Comparison of ENCODE assay signal across 28 cellular contexts in genomic region chr11:62919898-62920640, GRCh38. TPM values are rescaled to one million over a fixed set of nuclear protein-coding genes. Genes with fewer than 3 reads are reported as not detected.
A peak's percentile ranks its signal among the peaks of the same experiment; 100 is the strongest.
DNase-seq lines count a peak whose midpoint lies in the region; ATAC-seq and TF ChIP-seq lines count a peak whose summit lies in the region.
"Had no signal": no experiment of that assay in that cellular context is flagged by ENCODE, and none has a peak within 500 bp of the region (broad histone marks: within the 10 kb centered on the region; RNA-seq: fewer than 3 reads in every experiment).

No MANE protein-coding gene starts in this region.

- H3K27me3 ChIP-seq in neural progenitor cell (peaks cover 31% of the 10 kb centered on the region), upper lobe of right lung (peaks cover 43% of the 10 kb centered on the region)

- H3K4me3 ChIP-seq in neural progenitor cell: no peak overlapping the region
- peak overlapping the region; percentile 14 for H3K4me3 ChIP-seq in upper lobe of right lung
- H3K4me3 ChIP-seq: GM12878, GM23248 had no signal

- DNase-seq in OCI-M1 (lab: John Stamatoyannopoulos, UW): peak; percentile 69
- DNase-seq in caudate nucleus (lab: John Stamatoyannopoulos, UW): no peak
- peak; percentile 33 for DNase-seq in neural progenitor cell (ENCODE audit: low spot score)
- no peak for DNase-seq in upper lobe of right lung
- DNase-seq in activated T-cell treated with anti-CD3 and anti-CD28 coated beads, Interleukin-2, amount 50 U/mL, for 4 hours: no peak
- no peak for DNase-seq in HEK293T (ENCODE audit: extremely low spot score)
- DNase-seq: activated CD4-positive, alpha-beta memory T cell treated with anti-CD3 and anti-CD28 coated beads, Interleukin-2, amount 10 ng/mL, durations not matched to agents 7 days and 5 days; activated CD8-positive, alpha-beta memory T cell treated with anti-CD3 and anti-CD28 coated beads, Interleukin-2, amount 50 U/mL, for 48 hours; GM23248; midbrain; naive thymus-derived CD4-positive, alpha-beta T cell; NCI-H1092; NCI-H187 treated with DMSO at 0.1 percent for 48 hours; NCI-H526 treated with DMSO at 0.1 percent for 48 hours; retina; small intestine; stimulated activated CD4-positive, alpha-beta T cell treated with anti-CD3 and anti-CD28 coated beads, Interleukin-2, amount 100 ng/mL, for 24 hours; T1000 had no signal

- no peak overlapping the region for H3K4me2 ChIP-seq in neural progenitor cell

- H3K9me3 ChIP-seq in neural progenitor cell (ENCODE audit: low read depth): no peaks in the 10 kb centered on the region
- no peaks in the 10 kb centered on the region for H3K9me3 ChIP-seq in upper lobe of right lung

- peaks cover 33% of the 10 kb centered on the region for H3K27me3 Mint-ChIP-seq in neural progenitor cell (ENCODE audit: insufficient read depth, low read depth)
- peaks cover 22% of the 10 kb centered on the region for H3K27me3 Mint-ChIP-seq in activated T-cell treated with anti-CD3 and anti-CD28 coated beads, Interleukin-2, amount 50 U/mL, for 4 hours (ENCODE audit: low read depth)

- CTCF ChIA-PET in HEK293T (lab: Yijun Ruan, JAX): interaction anchor here (1.5 kb wide), 1 partner anchor 14 kb away, joined by 5 read pairs; no protein-coding TSS in a partner anchor

- H3F3A ChIP-seq in neural progenitor cell (ENCODE audit: low read depth): peaks cover 14% of the 10 kb centered on the region

- peaks cover under 1% of the 10 kb centered on the region for H4K20me1 ChIP-seq in neural progenitor cell (ENCODE audit: low read depth)

- H3K27ac ChIP-seq in caudate nucleus (ENCODE audit: low read depth, low read length) (peak overlapping the region; percentile 65), neural progenitor cell (no peak overlapping the region), upper lobe of right lung (peak overlapping the region; percentile 17)
- H3K27ac ChIP-seq: GM23248 had no signal

- peaks cover 2% of the 10 kb centered on the region for H3K9me3 Mint-ChIP-seq in neural progenitor cell
- no peaks in the 10 kb centered on the region for H3K9me3 Mint-ChIP-seq in activated T-cell treated with anti-CD3 and anti-CD28 coated beads, Interleukin-2, amount 50 U/mL, for 4 hours
- H3K9me3 Mint-ChIP-seq: activated CD4-positive, alpha-beta memory T cell treated with anti-CD3 and anti-CD28 coated beads, Interleukin-2, amount 10 ng/mL, durations not matched to agents 7 days and 5 days; activated T-helper 2 cell treated with anti-CD3 and anti-CD28 coated beads, Interferon-gamma antibody, Interleukin-2, Interleukin-4, amounts not matched to agents 10 μg/mL and 5 μg/mL and 100 μg/mL, durations not matched to agents 14 hours and 24 hours and 36 hours; central memory CD8-positive, alpha-beta T cell; IgD-negative memory B cell; type B pancreatic cell had no signal

- no peak for TF ChIP-seq CTCF in neural progenitor cell (IDR thresholded peaks at IDR 0.05)
- TF ChIP-seq CTCF in upper lobe of right lung (IDR thresholded peaks at IDR 0.05): no peak

- no peaks in the 10 kb centered on the region for H3K36me3 Mint-ChIP-seq in neural progenitor cell
- H3K36me3 Mint-ChIP-seq in activated T-cell treated with anti-CD3 and anti-CD28 coated beads, Interleukin-2, amount 50 U/mL, for 4 hours (ENCODE audit: insufficient read depth): no peaks in the 10 kb centered on the region
- H3K36me3 Mint-ChIP-seq: activated naive CD8-positive, alpha-beta T cell; IgD-negative memory B cell; naive thymus-derived CD4-positive, alpha-beta T cell; type B pancreatic cell had no signal

- no peak overlapping the region for H2AFZ ChIP-seq in neural progenitor cell (replicated peaks)
- H2AFZ ChIP-seq: GM23248 had no signal

- POLR2A ChIA-PET in HEK293T (lab: Yijun Ruan, JAX): no interaction called here

- H3K36me3 ChIP-seq in neural progenitor cell (no peaks in the 10 kb centered on the region), upper lobe of right lung (no peaks in the 10 kb centered on the region)

- intact Hi-C loops in upper lobe of right lung (cut with DNase I): no loop called here

- no peak overlapping the region for H3K9ac ChIP-seq in neural progenitor cell
- H3K9ac ChIP-seq: GM23248 had no signal

- peaks cover 5% of the 10 kb centered on the region for H3K4me1 ChIP-seq in neural progenitor cell
- peaks cover 16% of the 10 kb centered on the region for H3K4me1 ChIP-seq in upper lobe of right lung

- peaks cover 16% of the 10 kb centered on the region for H3K4me1 Mint-ChIP-seq in neural progenitor cell
- peaks cover 14% of the 10 kb centered on the region for H3K4me1 Mint-ChIP-seq in activated T-cell treated with anti-CD3 and anti-CD28 coated beads, Interleukin-2, amount 50 U/mL, for 4 hours (ENCODE audit: low read depth)

- ATAC-seq in upper lobe of right lung (no peak), HG02610 (IDR thresholded peaks at IDR 0.05; ENCODE audit: unreplicated experiment) (no peak)
- ATAC-seq in activated T-cell treated with anti-CD3 and anti-CD28 coated beads, Interleukin-2, amount 50 U/mL, for 4 hours: no peak
- ATAC-seq: GM12878; naive thymus-derived CD4-positive, alpha-beta T cell; Panc1 had no signal

- no peak overlapping the region for H3K27ac Mint-ChIP-seq in neural progenitor cell
- H3K27ac Mint-ChIP-seq: activated CD4-positive, alpha-beta memory T cell treated with anti-CD3 and anti-CD28 coated beads, Interleukin-2, amount 10 ng/mL, durations not matched to agents 7 days and 5 days; activated naive CD8-positive, alpha-beta T cell; activated T-helper 2 cell treated with anti-CD3 and anti-CD28 coated beads, Interferon-gamma antibody, Interleukin-2, Interleukin-4, amounts not matched to agents 10 μg/mL and 5 μg/mL and 100 μg/mL, durations not matched to agents 14 hours and 24 hours and 36 hours; IgD-negative memory B cell; naive thymus-derived CD4-positive, alpha-beta T cell; type B pancreatic cell had no signal

- H3K79me2 ChIP-seq in neural progenitor cell (ENCODE audit: low read depth): no peaks in the 10 kb centered on the region

- H3K4me3 Mint-ChIP-seq in neural progenitor cell: peak overlapping the region; percentile 36
- no peak overlapping the region for H3K4me3 Mint-ChIP-seq in activated T-cell treated with anti-CD3 and anti-CD28 coated beads, Interleukin-2, amount 50 U/mL, for 4 hours
- H3K4me3 Mint-ChIP-seq: activated CD4-positive, alpha-beta memory T cell treated with anti-CD3 and anti-CD28 coated beads, Interleukin-2, amount 10 ng/mL, durations not matched to agents 7 days and 5 days; activated naive CD8-positive, alpha-beta T cell; central memory CD8-positive, alpha-beta T cell; type B pancreatic cell had no signal

TF ChIP-seq in HEK293T, 16 proteins besides CTCF, POLR2A, EP300 and RAD21:
- TF ChIP-seq FOXA1 (IDR thresholded peaks at IDR 0.05) (no peak), ELF4 (IDR thresholded peaks at IDR 0.05) (no peak), SUZ12 (IDR thresholded peaks at IDR 0.05) (no peak), FOXK2 (IDR thresholded peaks at IDR 0.05) (no peak), ZNF384 (IDR thresholded peaks at IDR 0.05) (no peak), LEF1 (IDR thresholded peaks at IDR 0.05; ENCODE audit: borderline replicate concordance) (no peak), SP1 (IDR thresholded peaks at IDR 0.05) (no peak), L3MBTL2 (conservative IDR thresholded peaks at IDR 0.05) (no peak), PKNOX1 (IDR thresholded peaks at IDR 0.05) (no peak), CTBP1 (IDR thresholded peaks at IDR 0.05; ENCODE audit: borderline replicate concordance) (no peak), FOXM1 (IDR thresholded peaks at IDR 0.05; ENCODE audit: borderline replicate concordance) (no peak), NFRKB (IDR thresholded peaks at IDR 0.05) (no peak), HDGF (IDR thresholded peaks at IDR 0.05; ENCODE audit: borderline replicate concordance) (no peak), BHLHE40 (IDR thresholded peaks at IDR 0.05; ENCODE audit: borderline replicate concordance) (no peak), TARDBP (IDR thresholded peaks at IDR 0.05) (no peak), ARNT (IDR thresholded peaks at IDR 0.05) (no peak)

RNA-seq across cellular contexts. Expression of gene CHRM1, which starts 1.1 kb away (rescaled TPM):
- total RNA-seq in neural progenitor cell (ENCODE audit: low replicate concordance) (not detected in 2 replicates), upper lobe of right lung (4.7 TPM)
- total RNA-seq in activated T-cell treated with anti-CD3 and anti-CD28 coated beads, Interleukin-2, amount 50 U/mL, for 4 hours: not detected
- total RNA-seq: activated CD4-positive, alpha-beta memory T cell treated with anti-CD3 and anti-CD28 coated beads, Interleukin-2, amount 10 ng/mL, durations not matched to agents 7 days and 5 days; activated T-helper 2 cell treated with anti-CD3 and anti-CD28 coated beads, Interferon-gamma antibody, Interleukin-2, Interleukin-4, amounts not matched to agents 10 μg/mL and 5 μg/mL and 100 μg/mL, durations not matched to agents 14 hours and 24 hours and 36 hours; astrocyte; GM12878; GM23248; liver; naive thymus-derived CD4-positive, alpha-beta T cell had no signal

RNA-seq across cellular contexts. Expression of gene SLC3A2, which starts 39.4 kb away (rescaled TPM):
- 99.8 and 130 TPM in 2 replicates for total RNA-seq in neural progenitor cell (ENCODE audit: low replicate concordance)
- 255 TPM for total RNA-seq in upper lobe of right lung
- total RNA-seq in activated T-cell treated with anti-CD3 and anti-CD28 coated beads, Interleukin-2, amount 50 U/mL, for 4 hours: 100 to 1,000 TPM; 580 to 683 (median 586) TPM

Comparison
In these comparisons a context has a peak if more than half of its experiments do, and no peak if none do; other contexts are left out.
1. DNase-seq: peak in OCI-M1 (single experiment) and neural progenitor cell (single experiment); none in caudate nucleus (0 of 61), upper lobe of right lung (single experiment), activated T-cell treated with anti-CD3 and anti-CD28 coated beads, Interleukin-2, amount 50 U/mL, for 4 hours (single experiment) and HEK293T (single experiment).